ENCODE assay signal across 1 cellular context in the genomic region with DNA sequence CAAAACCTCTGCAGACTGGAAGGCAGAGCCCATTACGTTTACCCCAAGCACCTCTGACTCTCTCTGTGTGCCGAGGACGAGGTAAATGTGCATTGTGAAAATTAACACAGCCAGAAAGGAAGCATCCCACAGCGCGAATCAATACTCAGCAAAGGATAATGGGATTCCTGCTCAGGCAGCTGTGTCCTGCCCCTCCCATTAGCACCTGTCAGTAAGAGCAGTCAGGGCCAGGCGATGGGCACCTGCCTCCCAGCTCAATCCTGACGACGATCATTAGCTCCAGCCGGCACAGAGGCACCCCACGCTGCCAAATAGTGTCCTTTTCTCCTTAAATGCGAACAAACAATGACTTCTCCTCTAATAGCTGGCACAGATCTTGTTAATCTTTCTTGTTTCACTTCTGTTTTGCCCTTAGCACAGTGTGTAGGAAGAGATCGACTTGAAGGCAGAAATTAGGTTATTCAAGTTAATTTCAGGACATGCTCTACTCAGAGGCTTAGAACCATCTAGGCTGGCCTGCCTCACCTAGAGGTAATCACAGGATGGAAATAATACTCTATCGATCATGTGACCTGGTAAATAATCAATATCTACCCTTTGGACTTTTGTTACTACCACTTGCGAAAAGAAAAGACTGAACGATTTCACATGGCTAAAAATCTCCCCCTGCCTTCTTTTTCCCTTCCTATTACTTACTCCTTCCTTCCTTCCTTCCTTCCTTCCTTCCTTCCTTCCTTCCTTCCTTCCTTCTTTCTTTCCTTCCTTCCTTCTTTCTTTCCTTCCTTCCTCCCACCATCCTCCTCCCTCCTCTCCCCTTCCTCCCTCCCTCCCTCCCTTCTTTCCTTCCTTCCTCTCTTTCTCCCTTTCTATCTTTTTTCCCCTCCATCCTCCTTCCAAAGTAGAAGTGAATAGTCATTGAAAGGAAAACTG.
TF ChIP-seq lines count a peak whose summit lies in the region.

No MANE protein-coding gene starts in this region.

TF ChIP-seq in HepG2, 621 proteins besides CTCF, POLR2A, EP300 and RAD21 (continued from another document):
- TF ChIP-seq, protein P1, sequence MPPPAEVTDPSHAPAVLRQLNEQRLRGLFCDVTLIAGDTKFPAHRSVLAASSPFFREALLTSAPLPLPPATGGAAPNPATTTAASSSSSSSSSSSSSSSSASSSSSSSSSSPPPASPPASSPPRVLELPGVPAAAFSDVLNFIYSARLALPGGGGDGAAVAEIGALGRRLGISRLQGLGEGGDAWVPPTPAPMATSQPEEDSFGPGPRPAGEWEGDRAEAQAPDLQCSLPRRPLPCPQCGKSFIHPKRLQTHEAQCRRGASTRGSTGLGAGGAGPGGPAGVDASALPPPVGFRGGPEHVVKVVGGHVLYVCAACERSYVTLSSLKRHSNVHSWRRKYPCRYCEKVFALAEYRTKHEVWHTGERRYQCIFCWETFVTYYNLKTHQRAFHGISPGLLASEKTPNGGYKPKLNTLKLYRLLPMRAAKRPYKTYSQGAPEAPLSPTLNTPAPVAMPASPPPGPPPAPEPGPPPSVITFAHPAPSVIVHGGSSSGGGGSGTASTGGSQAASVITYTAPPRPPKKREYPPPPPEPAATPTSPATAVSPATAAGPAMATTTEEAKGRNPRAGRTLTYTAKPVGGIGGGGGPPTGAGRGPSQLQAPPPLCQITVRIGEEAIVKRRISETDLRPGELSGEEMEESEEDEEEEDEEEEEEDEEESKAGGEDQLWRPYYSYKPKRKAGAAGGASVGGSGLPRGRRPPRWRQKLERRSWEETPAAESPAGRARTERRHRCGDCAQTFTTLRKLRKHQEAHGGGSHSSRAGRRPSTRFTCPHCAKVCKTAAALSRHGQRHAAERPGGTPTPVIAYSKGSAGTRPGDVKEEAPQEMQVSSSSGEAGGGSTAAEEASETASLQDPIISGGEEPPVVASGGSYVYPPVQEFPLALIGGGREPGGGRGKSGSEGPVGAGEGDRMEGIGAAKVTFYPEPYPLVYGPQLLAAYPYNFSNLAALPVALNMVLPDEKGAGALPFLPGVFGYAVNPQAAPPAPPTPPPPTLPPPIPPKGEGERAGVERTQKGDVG (CRISPR knock-in tag; IDR thresholded peaks at IDR 0.05; ENCODE audit: borderline replicate concordance): no peak
- no peak for TF ChIP-seq ZNF816 (CRISPR knock-in tag; IDR thresholded peaks at IDR 0.05; ENCODE audit: borderline replicate concordance)
- TF ChIP-seq KAT2B (IDR thresholded peaks at IDR 0.05; ENCODE audit: borderline replicate concordance, low read depth, low read length): peak; percentile 73; the same call in 1 of the 2 replicates
